1 cellular context compared by ENCODE assay signal in the genomic region with DNA sequence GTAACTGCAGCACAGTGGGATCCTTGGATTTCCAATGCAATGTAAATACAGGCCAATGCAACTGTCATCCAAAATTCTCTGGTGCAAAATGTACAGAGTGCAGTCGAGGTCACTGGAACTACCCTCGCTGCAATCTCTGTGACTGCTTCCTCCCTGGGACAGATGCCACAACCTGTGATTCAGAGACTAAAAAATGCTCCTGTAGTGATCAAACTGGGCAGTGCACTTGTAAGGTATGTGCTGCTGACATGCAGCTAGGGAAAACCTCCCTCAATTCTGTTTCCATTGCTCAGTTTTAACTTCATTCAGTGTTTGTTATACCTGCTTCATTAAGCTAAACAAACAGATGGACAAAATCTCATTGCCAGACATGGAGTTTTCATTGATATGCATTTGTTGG.
TF ChIP-seq lines count a peak whose summit lies in the region.

No MANE protein-coding gene starts in this region.

TF ChIP-seq in HCT116, 20 proteins besides CTCF, POLR2A, EP300 and RAD21:
- no peak for TF ChIP-seq EZH2phosphoT487 (IDR thresholded peaks at IDR 0.05; ENCODE audit: borderline replicate concordance)
- no peak for TF ChIP-seq EZH2 (IDR thresholded peaks at IDR 0.05)
- TF ChIP-seq, protein P1, sequence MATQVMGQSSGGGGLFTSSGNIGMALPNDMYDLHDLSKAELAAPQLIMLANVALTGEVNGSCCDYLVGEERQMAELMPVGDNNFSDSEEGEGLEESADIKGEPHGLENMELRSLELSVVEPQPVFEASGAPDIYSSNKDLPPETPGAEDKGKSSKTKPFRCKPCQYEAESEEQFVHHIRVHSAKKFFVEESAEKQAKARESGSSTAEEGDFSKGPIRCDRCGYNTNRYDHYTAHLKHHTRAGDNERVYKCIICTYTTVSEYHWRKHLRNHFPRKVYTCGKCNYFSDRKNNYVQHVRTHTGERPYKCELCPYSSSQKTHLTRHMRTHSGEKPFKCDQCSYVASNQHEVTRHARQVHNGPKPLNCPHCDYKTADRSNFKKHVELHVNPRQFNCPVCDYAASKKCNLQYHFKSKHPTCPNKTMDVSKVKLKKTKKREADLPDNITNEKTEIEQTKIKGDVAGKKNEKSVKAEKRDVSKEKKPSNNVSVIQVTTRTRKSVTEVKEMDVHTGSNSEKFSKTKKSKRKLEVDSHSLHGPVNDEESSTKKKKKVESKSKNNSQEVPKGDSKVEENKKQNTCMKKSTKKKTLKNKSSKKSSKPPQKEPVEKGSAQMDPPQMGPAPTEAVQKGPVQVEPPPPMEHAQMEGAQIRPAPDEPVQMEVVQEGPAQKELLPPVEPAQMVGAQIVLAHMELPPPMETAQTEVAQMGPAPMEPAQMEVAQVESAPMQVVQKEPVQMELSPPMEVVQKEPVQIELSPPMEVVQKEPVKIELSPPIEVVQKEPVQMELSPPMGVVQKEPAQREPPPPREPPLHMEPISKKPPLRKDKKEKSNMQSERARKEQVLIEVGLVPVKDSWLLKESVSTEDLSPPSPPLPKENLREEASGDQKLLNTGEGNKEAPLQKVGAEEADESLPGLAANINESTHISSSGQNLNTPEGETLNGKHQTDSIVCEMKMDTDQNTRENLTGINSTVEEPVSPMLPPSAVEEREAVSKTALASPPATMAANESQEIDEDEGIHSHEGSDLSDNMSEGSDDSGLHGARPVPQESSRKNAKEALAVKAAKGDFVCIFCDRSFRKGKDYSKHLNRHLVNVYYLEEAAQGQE (IDR thresholded peaks at IDR 0.05; ENCODE audit: low read depth): no peak
- TF ChIP-seq, protein P2, sequence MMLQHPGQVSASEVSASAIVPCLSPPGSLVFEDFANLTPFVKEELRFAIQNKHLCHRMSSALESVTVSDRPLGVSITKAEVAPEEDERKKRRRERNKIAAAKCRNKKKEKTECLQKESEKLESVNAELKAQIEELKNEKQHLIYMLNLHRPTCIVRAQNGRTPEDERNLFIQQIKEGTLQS (IDR thresholded peaks at IDR 0.05): no peak; the same call in 1 of the 2 replicates
- peak; percentile 45; the same call in 1 of the 2 replicates for TF ChIP-seq CEBPB (IDR thresholded peaks at IDR 0.05; ENCODE audit: low read depth)
- TF ChIP-seq ZNF274 (IDR thresholded peaks at IDR 0.05; ENCODE audit: low read depth, low read length): no peak
- no peak; the same call in 1 of the 2 replicates for TF ChIP-seq POLR2AphosphoS5 (IDR thresholded peaks at IDR 0.05; ENCODE audit: low read depth, low read length)
- TF ChIP-seq EGR1 (IDR thresholded peaks at IDR 0.05; ENCODE audit: low read depth): no peak
- TF ChIP-seq FOSL1 (IDR thresholded peaks at IDR 0.05; ENCODE audit: low read depth): peak; percentile 33; the same call in 1 of the 2 replicates
- TF ChIP-seq ZFX (IDR thresholded peaks at IDR 0.05): no peak
- TF ChIP-seq, protein P3, sequence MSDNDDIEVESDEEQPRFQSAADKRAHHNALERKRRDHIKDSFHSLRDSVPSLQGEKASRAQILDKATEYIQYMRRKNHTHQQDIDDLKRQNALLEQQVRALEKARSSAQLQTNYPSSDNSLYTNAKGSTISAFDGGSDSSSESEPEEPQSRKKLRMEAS (IDR thresholded peaks at IDR 0.05): peak; percentile 38; the same call in 1 of the 2 replicates
- peak; percentile 66 for TF ChIP-seq CBX3 (IDR thresholded peaks at IDR 0.05; ENCODE audit: low read depth)
- TF ChIP-seq ELF1 (IDR thresholded peaks at IDR 0.05; ENCODE audit: borderline replicate concordance, low read depth): no peak
- TF ChIP-seq SP1 (IDR thresholded peaks at IDR 0.05; ENCODE audit: low read depth): no peak; the same call in 1 of the 2 replicates
- peak; percentile 62 for TF ChIP-seq JUND (IDR thresholded peaks at IDR 0.05)
- TF ChIP-seq YY1 (IDR thresholded peaks at IDR 0.05; ENCODE audit: extremely low read depth, insufficient replicate concordance, low read depth, low read length): no peak
- no peak for TF ChIP-seq TCF7L2 (IDR thresholded peaks at IDR 0.05; ENCODE audit: borderline replicate concordance, extremely low read depth, insufficient read depth, insufficient read length)
- TF ChIP-seq SIN3A (IDR thresholded peaks at IDR 0.05; ENCODE audit: low read depth): no peak
TF ChIP-seq in HCT116: peak in this region for 5.
